8 cellular contexts compared by ENCODE assay signal in genomic region chr4:82890913-82891727, GRCh38.
DNase-seq lines count a peak whose midpoint lies in the region; ATAC-seq and TF ChIP-seq lines count a peak whose summit lies in the region.

SEC31A (minus strand) TSS chr4:82891153; CDS start chr4:82881936, 9,217 bp downstream.

- no peak; the same call in none of the 2 replicates for TF ChIP-seq CTCF in AG09319 (IDR thresholded peaks at IDR 0.05; ENCODE audit: low read depth, low read length)

- DNase-seq in AG09319 (ENCODE audit: extremely low read depth, low read depth) (peak; percentile 82), NCI-H446 (lab: John Stamatoyannopoulos, UW) (peak; percentile 84 to 94), cerebellar cortex (ENCODE audit: low spot score) (peak; percentile 95), islet precursor cell (peak; percentile 98)
- DNase-seq in stimulated activated CD4-positive, alpha-beta T cell treated with anti-CD3 and anti-CD28 coated beads, Interleukin-12 subunit alpha, Interleukin-12 subunit beta, amount 100 ng/mL, for 48 hours (ENCODE audit: low read depth in 2 of 3, low spot score in 1 of 3) = peak; percentile 94 to 97 (median 95)

- peak; percentile 92 for ATAC-seq in GM19035 (IDR thresholded peaks at IDR 0.05; ENCODE audit: unreplicated experiment)
- ATAC-seq in HG03354 (IDR thresholded peaks at IDR 0.05; ENCODE audit: poor library complexity, severe bottlenecking, unreplicated experiment) = peak; percentile 88
- peak; percentile 96 for ATAC-seq in activated CD4-positive, CD25-positive, alpha-beta regulatory T cell treated with anti-CD3 and anti-CD28 coated beads, Interleukin-2, amount 50 U/mL, for 24 hours

Comparison
In these comparisons a context has a peak if more than half of its experiments do, and no peak if none do; other contexts are left out.
1. Peak in every context shown above with its lines: DNase-seq and ATAC-seq.